Comparison of ENCODE assay signal across 1 cellular context in genomic region chr13:47639716-47640447, GRCh38.
TF ChIP-seq lines count a peak whose summit lies in the region.

No MANE protein-coding gene starts in this region.

TF ChIP-seq in H1, 55 proteins besides CTCF, POLR2A, EP300 and RAD21 (continued from another document):
- no peak for TF ChIP-seq KDM1A (IDR thresholded peaks at IDR 0.05; ENCODE audit: borderline replicate concordance, low read length)
- no peak for TF ChIP-seq SIX5 (IDR thresholded peaks at IDR 0.05; ENCODE audit: low read depth, low read length)
- no peak for TF ChIP-seq MAX (IDR thresholded peaks at IDR 0.05)
- no peak for TF ChIP-seq SIRT6 (IDR thresholded peaks at IDR 0.05; ENCODE audit: low read length)
- no peak for TF ChIP-seq USF2 (IDR thresholded peaks at IDR 0.05; ENCODE audit: low read length)
- no peak for TF ChIP-seq ATF3 (IDR thresholded peaks at IDR 0.05; ENCODE audit: insufficient read depth, low read depth, low read length)
- no peak for TF ChIP-seq HDAC6 (IDR thresholded peaks at IDR 0.05; ENCODE audit: low read depth, low read length)
- TF ChIP-seq PHF8 (conservative IDR thresholded peaks at IDR 0.05; ENCODE audit: low read depth, low read length), result no peak
- no peak for TF ChIP-seq EGR1 (IDR thresholded peaks at IDR 0.05; ENCODE audit: borderline replicate concordance, low read depth, low read length)
- TF ChIP-seq TAF1 (IDR thresholded peaks at IDR 0.05; ENCODE audit: low read depth, low read length), result no peak
- no peak for TF ChIP-seq ZNF274 (IDR thresholded peaks at IDR 0.05; ENCODE audit: borderline replicate concordance, extremely low read depth, low read length)
- TF ChIP-seq, protein P1, sequence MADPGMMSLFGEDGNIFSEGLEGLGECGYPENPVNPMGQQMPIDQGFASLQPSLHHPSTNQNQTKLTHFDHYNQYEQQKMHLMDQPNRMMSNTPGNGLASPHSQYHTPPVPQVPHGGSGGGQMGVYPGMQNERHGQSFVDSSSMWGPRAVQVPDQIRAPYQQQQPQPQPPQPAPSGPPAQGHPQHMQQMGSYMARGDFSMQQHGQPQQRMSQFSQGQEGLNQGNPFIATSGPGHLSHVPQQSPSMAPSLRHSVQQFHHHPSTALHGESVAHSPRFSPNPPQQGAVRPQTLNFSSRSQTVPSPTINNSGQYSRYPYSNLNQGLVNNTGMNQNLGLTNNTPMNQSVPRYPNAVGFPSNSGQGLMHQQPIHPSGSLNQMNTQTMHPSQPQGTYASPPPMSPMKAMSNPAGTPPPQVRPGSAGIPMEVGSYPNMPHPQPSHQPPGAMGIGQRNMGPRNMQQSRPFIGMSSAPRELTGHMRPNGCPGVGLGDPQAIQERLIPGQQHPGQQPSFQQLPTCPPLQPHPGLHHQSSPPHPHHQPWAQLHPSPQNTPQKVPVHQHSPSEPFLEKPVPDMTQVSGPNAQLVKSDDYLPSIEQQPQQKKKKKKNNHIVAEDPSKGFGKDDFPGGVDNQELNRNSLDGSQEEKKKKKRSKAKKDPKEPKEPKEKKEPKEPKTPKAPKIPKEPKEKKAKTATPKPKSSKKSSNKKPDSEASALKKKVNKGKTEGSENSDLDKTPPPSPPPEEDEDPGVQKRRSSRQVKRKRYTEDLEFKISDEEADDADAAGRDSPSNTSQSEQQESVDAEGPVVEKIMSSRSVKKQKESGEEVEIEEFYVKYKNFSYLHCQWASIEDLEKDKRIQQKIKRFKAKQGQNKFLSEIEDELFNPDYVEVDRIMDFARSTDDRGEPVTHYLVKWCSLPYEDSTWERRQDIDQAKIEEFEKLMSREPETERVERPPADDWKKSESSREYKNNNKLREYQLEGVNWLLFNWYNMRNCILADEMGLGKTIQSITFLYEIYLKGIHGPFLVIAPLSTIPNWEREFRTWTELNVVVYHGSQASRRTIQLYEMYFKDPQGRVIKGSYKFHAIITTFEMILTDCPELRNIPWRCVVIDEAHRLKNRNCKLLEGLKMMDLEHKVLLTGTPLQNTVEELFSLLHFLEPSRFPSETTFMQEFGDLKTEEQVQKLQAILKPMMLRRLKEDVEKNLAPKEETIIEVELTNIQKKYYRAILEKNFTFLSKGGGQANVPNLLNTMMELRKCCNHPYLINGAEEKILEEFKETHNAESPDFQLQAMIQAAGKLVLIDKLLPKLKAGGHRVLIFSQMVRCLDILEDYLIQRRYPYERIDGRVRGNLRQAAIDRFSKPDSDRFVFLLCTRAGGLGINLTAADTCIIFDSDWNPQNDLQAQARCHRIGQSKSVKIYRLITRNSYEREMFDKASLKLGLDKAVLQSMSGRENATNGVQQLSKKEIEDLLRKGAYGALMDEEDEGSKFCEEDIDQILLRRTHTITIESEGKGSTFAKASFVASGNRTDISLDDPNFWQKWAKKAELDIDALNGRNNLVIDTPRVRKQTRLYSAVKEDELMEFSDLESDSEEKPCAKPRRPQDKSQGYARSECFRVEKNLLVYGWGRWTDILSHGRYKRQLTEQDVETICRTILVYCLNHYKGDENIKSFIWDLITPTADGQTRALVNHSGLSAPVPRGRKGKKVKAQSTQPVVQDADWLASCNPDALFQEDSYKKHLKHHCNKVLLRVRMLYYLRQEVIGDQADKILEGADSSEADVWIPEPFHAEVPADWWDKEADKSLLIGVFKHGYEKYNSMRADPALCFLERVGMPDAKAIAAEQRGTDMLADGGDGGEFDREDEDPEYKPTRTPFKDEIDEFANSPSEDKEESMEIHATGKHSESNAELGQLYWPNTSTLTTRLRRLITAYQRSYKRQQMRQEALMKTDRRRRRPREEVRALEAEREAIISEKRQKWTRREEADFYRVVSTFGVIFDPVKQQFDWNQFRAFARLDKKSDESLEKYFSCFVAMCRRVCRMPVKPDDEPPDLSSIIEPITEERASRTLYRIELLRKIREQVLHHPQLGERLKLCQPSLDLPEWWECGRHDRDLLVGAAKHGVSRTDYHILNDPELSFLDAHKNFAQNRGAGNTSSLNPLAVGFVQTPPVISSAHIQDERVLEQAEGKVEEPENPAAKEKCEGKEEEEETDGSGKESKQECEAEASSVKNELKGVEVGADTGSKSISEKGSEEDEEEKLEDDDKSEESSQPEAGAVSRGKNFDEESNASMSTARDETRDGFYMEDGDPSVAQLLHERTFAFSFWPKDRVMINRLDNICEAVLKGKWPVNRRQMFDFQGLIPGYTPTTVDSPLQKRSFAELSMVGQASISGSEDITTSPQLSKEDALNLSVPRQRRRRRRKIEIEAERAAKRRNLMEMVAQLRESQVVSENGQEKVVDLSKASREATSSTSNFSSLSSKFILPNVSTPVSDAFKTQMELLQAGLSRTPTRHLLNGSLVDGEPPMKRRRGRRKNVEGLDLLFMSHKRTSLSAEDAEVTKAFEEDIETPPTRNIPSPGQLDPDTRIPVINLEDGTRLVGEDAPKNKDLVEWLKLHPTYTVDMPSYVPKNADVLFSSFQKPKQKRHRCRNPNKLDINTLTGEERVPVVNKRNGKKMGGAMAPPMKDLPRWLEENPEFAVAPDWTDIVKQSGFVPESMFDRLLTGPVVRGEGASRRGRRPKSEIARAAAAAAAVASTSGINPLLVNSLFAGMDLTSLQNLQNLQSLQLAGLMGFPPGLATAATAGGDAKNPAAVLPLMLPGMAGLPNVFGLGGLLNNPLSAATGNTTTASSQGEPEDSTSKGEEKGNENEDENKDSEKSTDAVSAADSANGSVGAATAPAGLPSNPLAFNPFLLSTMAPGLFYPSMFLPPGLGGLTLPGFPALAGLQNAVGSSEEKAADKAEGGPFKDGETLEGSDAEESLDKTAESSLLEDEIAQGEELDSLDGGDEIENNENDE (IDR thresholded peaks at IDR 0.05; ENCODE audit: insufficient replicate concordance, low read length), result no peak
TF ChIP-seq in H1: peak in this region for 0.
